In genomic region chr3:98561727-98562521, GRCh38 we compare ENCODE assay signal across 10 cellular contexts. TPM values are rescaled to one million over a fixed set of nuclear protein-coding genes. Genes with fewer than 3 reads are reported as not detected.
DNase-seq lines count a peak whose midpoint lies in the region; ATAC-seq and TF ChIP-seq lines count a peak whose summit lies in the region.
"Had no signal": no experiment of that assay in that cellular context is flagged by ENCODE, and none has a peak within 500 bp of the region (broad histone marks: within the 10 kb centered on the region; RNA-seq: fewer than 3 reads in every experiment).

No MANE protein-coding gene starts in this region.

- ATAC-seq in HG03095 (IDR thresholded peaks at IDR 0.05; ENCODE audit: unreplicated experiment) (peak; percentile 18), GM18867 (IDR thresholded peaks at IDR 0.05; ENCODE audit: unreplicated experiment) (no peak)
- ATAC-seq in stimulated activated naive CD8-positive, alpha-beta T cell treated with anti-CD3 and anti-CD28 coated beads, Interleukin-15, amount 100 ng/mL, for 72 hours = no peak

- no peaks in the 10 kb centered on the region for H3K9me3 Mint-ChIP-seq in activated naive CD4-positive, alpha-beta T cell treated with anti-CD3 and anti-CD28 coated beads, Interleukin-2, amount 50 U/mL, for 24 hours
- H3K9me3 Mint-ChIP-seq in stimulated activated naive CD8-positive, alpha-beta T cell treated with anti-CD3 and anti-CD28 coated beads, Interleukin-15, amount 100 ng/mL, for 72 hours = no peaks in the 10 kb centered on the region
- H3K9me3 Mint-ChIP-seq in type B pancreatic cell = no peaks in the 10 kb centered on the region

- no peak for TF ChIP-seq CTCF in type B pancreatic cell (conservative IDR thresholded peaks at IDR 0.05)

- no peaks in the 10 kb centered on the region for H3K36me3 Mint-ChIP-seq in activated naive CD4-positive, alpha-beta T cell treated with anti-CD3 and anti-CD28 coated beads, Interleukin-2, amount 50 U/mL, for 24 hours
- H3K36me3 Mint-ChIP-seq in type B pancreatic cell = no peaks in the 10 kb centered on the region

- no peaks in the 10 kb centered on the region for H3K27me3 Mint-ChIP-seq in activated naive CD4-positive, alpha-beta T cell treated with anti-CD3 and anti-CD28 coated beads, Interleukin-2, amount 50 U/mL, for 24 hours
- no peaks in the 10 kb centered on the region for H3K27me3 Mint-ChIP-seq in stimulated activated naive CD8-positive, alpha-beta T cell treated with anti-CD3 and anti-CD28 coated beads, Interleukin-15, amount 100 ng/mL, for 72 hours
- peaks cover 8% of the 10 kb centered on the region for H3K27me3 Mint-ChIP-seq in type B pancreatic cell

- no peak overlapping the region for H3K4me3 Mint-ChIP-seq in activated naive CD4-positive, alpha-beta T cell treated with anti-CD3 and anti-CD28 coated beads, Interleukin-2, amount 50 U/mL, for 24 hours
- peak overlapping the region in 1 of 2 donors; percentile 5 for H3K4me3 Mint-ChIP-seq in stimulated activated naive CD8-positive, alpha-beta T cell treated with anti-CD3 and anti-CD28 coated beads, Interleukin-15, amount 100 ng/mL, for 72 hours
- no peak overlapping the region for H3K4me3 Mint-ChIP-seq in type B pancreatic cell

- peaks cover 89% of the 10 kb centered on the region for H3K4me1 Mint-ChIP-seq in activated naive CD4-positive, alpha-beta T cell treated with anti-CD3 and anti-CD28 coated beads, Interleukin-2, amount 50 U/mL, for 24 hours
- peaks cover 88% of the 10 kb centered on the region for H3K4me1 Mint-ChIP-seq in stimulated activated naive CD8-positive, alpha-beta T cell treated with anti-CD3 and anti-CD28 coated beads, Interleukin-15, amount 100 ng/mL, for 72 hours
- H3K4me1 Mint-ChIP-seq in type B pancreatic cell (ENCODE audit: unreplicated experiment) = no peaks in the 10 kb centered on the region

- DNase-seq in activated naive CD4-positive, alpha-beta T cell treated with Interleukin-2 at 50 U/mL for 16 hours = peak; percentile 12
- no peak for DNase-seq in activated naive CD4-positive, alpha-beta T cell treated with anti-CD3 and anti-CD28 coated beads, Interleukin-2, amount 50 U/mL, for 16 hours
- no peak for DNase-seq in stimulated activated naive CD8-positive, alpha-beta T cell treated with anti-CD3 and anti-CD28 coated beads, Interleukin-15, amount 100 ng/mL, for 72 hours
- no peak for DNase-seq in type B pancreatic cell (ENCODE audit: extremely low spot score, unreplicated experiment)
- DNase-seq in NCI-H2196 (lab: John Stamatoyannopoulos, UW; ENCODE audit: unreplicated experiment) = no peak
- DNase-seq: NCI-H1694, SK-N-SH had no signal

- peak overlapping the region; percentile 70 for H3K27ac Mint-ChIP-seq in activated naive CD4-positive, alpha-beta T cell treated with anti-CD3 and anti-CD28 coated beads, Interleukin-2, amount 50 U/mL, for 24 hours
- H3K27ac Mint-ChIP-seq in stimulated activated naive CD8-positive, alpha-beta T cell treated with anti-CD3 and anti-CD28 coated beads, Interleukin-15, amount 100 ng/mL, for 72 hours = peak overlapping the region; percentile 19 to 57
- H3K27ac Mint-ChIP-seq in type B pancreatic cell = no peak overlapping the region

RNA-seq across cellular contexts. Expression of gene GPR15, which starts 30.1 kb away (rescaled TPM):
- not detected in 2 replicates for total RNA-seq in type B pancreatic cell (ENCODE audit: low replicate concordance)

RNA-seq across cellular contexts. Expression of gene CPOX, which starts 31.5 kb away (rescaled TPM):
- total RNA-seq in type B pancreatic cell (ENCODE audit: low replicate concordance) = 21.9 and 24.6 TPM in 2 replicates

RNA-seq across cellular contexts. Expression of gene CLDND1, which starts 39.2 kb away (rescaled TPM):
- total RNA-seq in type B pancreatic cell (ENCODE audit: low replicate concordance) = 59.4 and 83.1 TPM in 2 replicates
